ENCODE assay signal across 8 cellular contexts in the genomic region with DNA sequence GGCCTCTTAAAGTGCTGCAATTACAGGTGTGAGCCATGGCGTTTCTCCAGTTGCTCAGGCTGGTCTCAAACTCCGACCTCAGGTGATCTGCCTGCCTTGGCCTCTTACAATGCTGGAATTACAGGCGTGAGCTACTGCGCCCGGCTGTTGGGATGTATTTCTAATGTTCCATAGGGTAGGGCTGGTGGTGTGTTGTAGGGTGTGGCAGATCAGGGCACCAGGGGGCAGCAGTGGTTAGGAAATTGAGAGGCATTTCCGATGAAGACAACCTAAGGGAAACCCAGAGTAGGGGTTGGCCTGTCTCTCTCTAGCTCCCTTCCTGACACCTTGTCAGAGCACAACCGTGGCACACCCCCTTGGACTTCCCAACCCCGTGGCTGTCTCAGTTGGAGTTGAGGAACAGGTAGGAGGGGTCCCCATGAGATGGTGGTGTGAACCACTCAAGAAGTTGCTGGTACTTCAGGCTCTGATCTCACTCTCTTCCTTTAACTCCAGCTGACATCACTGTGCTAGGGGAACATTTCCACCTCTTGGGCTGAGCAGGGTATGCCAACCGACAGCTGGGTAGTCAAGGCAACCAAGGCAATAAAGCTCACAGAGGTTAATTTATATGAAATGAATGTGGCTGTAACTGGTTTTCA. TPM values are rescaled to one million over a fixed set of nuclear protein-coding genes. Genes with fewer than 3 reads are reported as not detected.
DNase-seq lines count a peak whose midpoint lies in the region; FAIRE-seq and TF ChIP-seq lines count a peak whose summit lies in the region.

No MANE protein-coding gene starts in this region.

- H3K27me3 ChIP-seq in Loucy (ENCODE audit: insufficient read depth, low read length, poor library complexity, severe bottlenecking), result no peaks in the 10 kb centered on the region

- H3K36me3 ChIP-seq in Loucy (ENCODE audit: insufficient read depth, low read length), result no peaks in the 10 kb centered on the region

- H3K4me1 ChIP-seq in Loucy (ENCODE audit: insufficient read depth, low read length, poor library complexity, severe bottlenecking), result peaks cover 3% of the 10 kb centered on the region

- peaks cover 7% of the 10 kb centered on the region for H3K4me1 Mint-ChIP-seq in activated T-helper 2 cell treated with anti-CD3 and anti-CD28 coated beads, Interferon-gamma antibody, Interleukin-2, Interleukin-4, amounts not matched to agents 10 μg/mL and 5 μg/mL and 100 μg/mL, durations not matched to agents 14 hours and 24 hours and 36 hours (ENCODE audit: low read depth)

- peak overlapping the region; percentile 33 for H3K9ac ChIP-seq in Loucy (ENCODE audit: low read depth, low read length, poor library complexity, severe bottlenecking)

- TF ChIP-seq CTCF in Loucy (conservative IDR thresholded peaks at IDR 0.05; ENCODE audit: low read length), result peak; percentile 84

- no peaks in the 10 kb centered on the region for H3K9me3 Mint-ChIP-seq in activated T-helper 2 cell treated with anti-CD3 and anti-CD28 coated beads, Interferon-gamma antibody, Interleukin-2, Interleukin-4, amounts not matched to agents 10 μg/mL and 5 μg/mL and 100 μg/mL, durations not matched to agents 14 hours and 24 hours and 36 hours

- FAIRE-seq in G401.6 (lab: Jason Lieb, UNC), result peak; percentile 90
- no peak for FAIRE-seq in frontal cortex (lab: Jason Lieb, UNC)

- no peak overlapping the region for H3K4me3 Mint-ChIP-seq in activated T-helper 2 cell treated with anti-CD3 and anti-CD28 coated beads, Interferon-gamma antibody, Interleukin-2, Interleukin-4, amounts not matched to agents 10 μg/mL and 5 μg/mL and 100 μg/mL, durations not matched to agents 14 hours and 24 hours and 36 hours (ENCODE audit: low read depth)

- H4K20me1 ChIP-seq in Loucy (ENCODE audit: insufficient read depth, low read length, poor library complexity, severe bottlenecking), result no peaks in the 10 kb centered on the region

- H3K27me3 Mint-ChIP-seq in activated T-helper 2 cell treated with anti-CD3 and anti-CD28 coated beads, Interferon-gamma antibody, Interleukin-2, Interleukin-4, amounts not matched to agents 10 μg/mL and 5 μg/mL and 100 μg/mL, durations not matched to agents 14 hours and 24 hours and 36 hours (ENCODE audit: low read depth), result peaks cover 9% of the 10 kb centered on the region

- no peaks in the 10 kb centered on the region for H3K9me2 ChIP-seq in Loucy (replicated peaks; ENCODE audit: low read depth, low read length)

- no peaks in the 10 kb centered on the region for H3F3A ChIP-seq in Loucy (ENCODE audit: low read depth)

- peak; percentile 56 for DNase-seq in RPMI7951 (ENCODE audit: low read depth)
- DNase-seq in activated T-helper 2 cell treated with anti-CD3 and anti-CD28 coated beads, Interferon-gamma antibody, Interleukin-2, Interleukin-4, amounts not matched to agents 10 μg/mL and 5 μg/mL and 100 μg/mL, durations not matched to agents 14 hours and 24 hours and 36 hours (ENCODE audit: low spot score), result peak; percentile 62
- DNase-seq in frontal cortex (ENCODE audit: low spot score in 2 of 2), result peak; percentile 41 to 63
- DNase-seq in pons (ENCODE audit: low spot score), result peak; percentile 58
- DNase-seq in ureter (ENCODE audit: low spot score), result peak; percentile 80
- DNase-seq in cerebellar nuclear complex (lab: John Stamatoyannopoulos, UW), result no peak

- H3K9me3 ChIP-seq in Loucy (ENCODE audit: insufficient read depth, low read depth, low read length), result no peaks in the 10 kb centered on the region

- H3K36me3 Mint-ChIP-seq in activated T-helper 2 cell treated with anti-CD3 and anti-CD28 coated beads, Interferon-gamma antibody, Interleukin-2, Interleukin-4, amounts not matched to agents 10 μg/mL and 5 μg/mL and 100 μg/mL, durations not matched to agents 14 hours and 24 hours and 36 hours (ENCODE audit: low read depth), result no peaks in the 10 kb centered on the region

- no peaks in the 10 kb centered on the region for H3K79me2 ChIP-seq in Loucy (ENCODE audit: insufficient read depth, low read length)

- H2AFZ ChIP-seq in Loucy (ENCODE audit: low read length), result peak overlapping the region; percentile 98

- peak overlapping the region; percentile 38 for H3K4me2 ChIP-seq in Loucy (ENCODE audit: low read depth, low read length, poor library complexity, severe bottlenecking)

- intact Hi-C loops in activated T-helper 2 cell treated with anti-CD3 and anti-CD28 coated beads, Interferon-gamma antibody, Interleukin-2, Interleukin-4, amounts not matched to agents 10 μg/mL and 5 μg/mL and 100 μg/mL, durations not matched to agents 14 hours and 24 hours and 36 hours (cut with micrococcal nuclease), result loop anchor here (1.0 to 5.0 kb wide), 4 partner anchors 104 to 496 kb away; a partner anchor contains a TSS

- H3K4me3 ChIP-seq in Loucy (ENCODE audit: low read length, poor library complexity, severe bottlenecking), result peak overlapping the region; percentile 26

- H3K27ac Mint-ChIP-seq in activated T-helper 2 cell treated with anti-CD3 and anti-CD28 coated beads, Interferon-gamma antibody, Interleukin-2, Interleukin-4, amounts not matched to agents 10 μg/mL and 5 μg/mL and 100 μg/mL, durations not matched to agents 14 hours and 24 hours and 36 hours, result no peak overlapping the region

RNA-seq across cellular contexts. Expression of a gene that starts 32.9 kb away (rescaled TPM):
- 170 and 176 TPM in 2 replicates for total RNA-seq in RPMI7951 (2014; rRNA removed; shearing (Covaris generic))
- 150 TPM in 2 replicates for total RNA-seq in activated T-helper 2 cell treated with anti-CD3 and anti-CD28 coated beads, Interferon-gamma antibody, Interleukin-2, Interleukin-4, amounts not matched to agents 10 μg/mL and 5 μg/mL and 100 μg/mL, durations not matched to agents 14 hours and 24 hours and 36 hours
- total RNA-seq in frontal cortex, result 255 TPM
- 86.7 TPM for total RNA-seq in ureter

Comparison
In these comparisons a context has a peak if more than half of its experiments do, and no peak if none do; other contexts are left out.
1. DNase-seq: peak in RPMI7951 (single experiment), activated T-helper 2 cell treated with anti-CD3 and anti-CD28 coated beads, Interferon-gamma antibody, Interleukin-2, Interleukin-4, amounts not matched to agents 10 μg/mL and 5 μg/mL and 100 μg/mL, durations not matched to agents 14 hours and 24 hours and 36 hours (single experiment), frontal cortex (2 of 2), pons (single experiment) and ureter (single experiment); none in cerebellar nuclear complex (0 of 2).